In the genomic region with DNA sequence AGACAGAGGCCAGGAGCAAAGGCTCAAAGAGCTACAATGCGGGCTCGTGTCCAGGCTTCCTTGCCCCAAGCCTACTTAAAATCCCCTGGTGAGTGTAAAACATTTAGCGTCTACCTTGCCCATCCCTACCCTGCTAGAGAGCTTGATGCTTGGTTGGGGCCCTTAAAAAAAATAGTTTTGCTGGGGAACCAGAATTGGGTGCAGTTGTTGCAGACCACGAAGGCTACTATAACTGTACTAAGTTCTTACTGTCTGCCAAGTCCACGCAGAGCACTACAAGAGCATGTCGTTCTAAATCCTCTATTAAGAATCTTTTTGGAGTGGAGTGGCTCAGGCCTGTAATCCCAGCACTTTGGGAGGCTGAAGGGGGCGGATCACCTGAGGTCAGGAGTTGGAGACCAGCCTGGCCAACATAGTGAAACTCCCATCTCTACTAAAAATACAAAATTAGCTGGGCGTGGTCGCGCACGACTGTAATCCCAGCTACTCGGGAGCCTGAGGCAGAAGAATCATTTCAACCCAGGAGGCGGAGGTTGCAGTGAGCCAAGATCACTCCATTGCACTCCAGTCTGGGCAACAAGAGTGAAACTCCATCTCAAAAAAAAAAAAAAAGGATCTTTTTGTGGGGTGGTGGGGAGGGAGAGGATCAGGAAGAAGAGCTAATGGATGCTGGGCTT, we compare ENCODE assay signal across 7 cellular contexts. TPM values are rescaled to one million over a fixed set of nuclear protein-coding genes. Genes with fewer than 3 reads are reported as not detected.
A peak's percentile ranks its signal among the peaks of the same experiment; 100 is the strongest.
DNase-seq lines count a peak whose midpoint lies in the region; ATAC-seq and TF ChIP-seq lines count a peak whose summit lies in the region.
"Not testable (repeated sequence)": the region's sequence is repeated elsewhere in the genome, so short reads cannot be mapped to it uniquely, and the experiment has no call there.

No MANE protein-coding gene starts in this region.

- H3K27me3 ChIP-seq in Caco-2 (replicated peaks; ENCODE audit: control insufficient read depth, insufficient read depth, low read length); endodermal cell (ENCODE audit: control insufficient read depth, insufficient read depth, low read length, poor library complexity, severe bottlenecking); left lung: not testable (repeated sequence)

- not testable (repeated sequence) for H3K36me3 Mint-ChIP-seq in Caco-2 (ENCODE audit: insufficient read depth, unreplicated experiment); endodermal cell (ENCODE audit: low read depth); nephron progenitor cell (ENCODE audit: low read depth); type B pancreatic cell

- not testable (repeated sequence) for H3K27me3 Mint-ChIP-seq in Caco-2 (ENCODE audit: insufficient read depth, unreplicated experiment); endodermal cell (ENCODE audit: insufficient read depth); type B pancreatic cell
- H3K27me3 Mint-ChIP-seq in nephron progenitor cell (ENCODE audit: low read depth, poor library complexity) = peaks cover 37% of the 10 kb centered on the region

- not testable (repeated sequence) for H3K9me3 ChIP-seq in Caco-2; endodermal cell (ENCODE audit: control insufficient read depth, low read length); left lung

- not testable (repeated sequence) for H3K9ac ChIP-seq in endodermal cell (ENCODE audit: extremely low read depth, low read length, poor library complexity, severe bottlenecking)

- not testable (repeated sequence) for H3K4me3 ChIP-seq in Caco-2 (ENCODE audit: low read depth, low read length); endodermal cell (ENCODE audit: low read length); left lung

- H3K27ac ChIP-seq in VCaP = peak overlapping the region; percentile 99
- not testable (repeated sequence) for H3K27ac ChIP-seq in endodermal cell (ENCODE audit: low read depth, low read length); left lung

- ATAC-seq in left lung = peak; percentile 11

- 75 to 78% methylated on average over 12 to 13 of the region's 13 CpGs for WGBS in endodermal cell (ENCODE audit: insufficient coverage in 1 of 2, insufficient read length in 1 of 2), 2 experiments

- intact Hi-C loops in Caco-2 (cut with micrococcal nuclease; ENCODE audit: unreplicated experiment) = loop anchor here (1.0 to 5.0 kb wide), 7 partner anchors 15 to 346 kb away; a partner anchor contains a TSS
- intact Hi-C loops in left lung (cut with DNase I) = not testable (repeated sequence)

- not testable (repeated sequence) for H3K36me3 ChIP-seq in Caco-2 (ENCODE audit: control insufficient read depth, insufficient read depth, low read length); endodermal cell (ENCODE audit: control insufficient read depth, insufficient read depth, low read length); left lung

- POLR2A ChIA-PET in Caco-2 (lab: Charles Lee) = interaction anchor here (1.2 kb wide), 1 partner anchor 17 kb away, joined by 7 read pairs; a partner anchor contains a TSS

- not testable (repeated sequence) for DNase-seq in Caco-2; left lung; nephron progenitor cell; type B pancreatic cell (ENCODE audit: extremely low spot score, unreplicated experiment)
- DNase-seq in NCI-H82 (lab: John Stamatoyannopoulos, UW) = peak; percentile 73
- DNase-seq in endodermal cell = peak; percentile 5

- H3K4me3 Mint-ChIP-seq in Caco-2 (ENCODE audit: unreplicated experiment) = peak overlapping the region; percentile 31
- not testable (repeated sequence) for H3K4me3 Mint-ChIP-seq in endodermal cell, nephron progenitor cell, type B pancreatic cell

- peak overlapping the region; percentile 83 for H3K27ac Mint-ChIP-seq in Caco-2 (ENCODE audit: unreplicated experiment)
- not testable (repeated sequence) for H3K27ac Mint-ChIP-seq in endodermal cell, nephron progenitor cell
- H3K27ac Mint-ChIP-seq in type B pancreatic cell = peak overlapping the region; percentile 44

- CTCF ChIA-PET in Caco-2 (lab: Charles Lee) = interaction anchor here (0.5 to 2.7 kb wide), 28 partner anchors 9 to 943 kb away, joined by 3 to 37 read pairs (median 4); a partner anchor contains a TSS

- peaks cover 33% of the 10 kb centered on the region for H3K4me1 Mint-ChIP-seq in Caco-2 (ENCODE audit: low read depth, unreplicated experiment)
- peaks cover 21% of the 10 kb centered on the region for H3K4me1 Mint-ChIP-seq in endodermal cell
- H3K4me1 Mint-ChIP-seq in nephron progenitor cell = not testable (repeated sequence)
- peaks cover 13% of the 10 kb centered on the region for H3K4me1 Mint-ChIP-seq in type B pancreatic cell (ENCODE audit: unreplicated experiment)

- not testable (repeated sequence) for H3K9me3 Mint-ChIP-seq in Caco-2 (ENCODE audit: unreplicated experiment); endodermal cell; nephron progenitor cell; type B pancreatic cell

- TF ChIP-seq CTCF in Caco-2 (IDR thresholded peaks at IDR 0.05; ENCODE audit: insufficient read depth in 1 of 2, low read depth in 1 of 2, low read length in 1 of 2, severe bottlenecking in 1 of 2, unreplicated experiment in 1 of 2) (peak in 1 of 2 experiments; percentile 3), VCaP (conservative IDR thresholded peaks at IDR 0.05) (peak; percentile 20), nephron progenitor cell (IDR thresholded peaks at IDR 0.05) (peak; percentile 5)
- TF ChIP-seq CTCF in endodermal cell (conservative IDR thresholded peaks at IDR 0.05); left lung (IDR thresholded peaks at IDR 0.05); type B pancreatic cell (conservative IDR thresholded peaks at IDR 0.05): not testable (repeated sequence)

- BruUV-seq in Caco-2 (replicated peaks; lab: Mats Ljungman, UMichigan) = not testable (repeated sequence)

- H3K4me1 ChIP-seq in Caco-2 = peaks cover 51% of the 10 kb centered on the region
- H3K4me1 ChIP-seq in endodermal cell (ENCODE audit: control insufficient read depth, insufficient read depth, low read length); left lung: not testable (repeated sequence)

RNA-seq across cellular contexts. Expression of a gene that starts 4.8 kb away (rescaled TPM):
- total RNA-seq in Caco-2 (2022) = 2.2 and 2.6 TPM in 2 replicates
- 1 to 10 TPM in 1 of 2 donors, under 1 TPM in 1; 0.68 to 2.9 TPM for total RNA-seq in endodermal cell
- 0.32 TPM for polyA plus RNA-seq in endodermal cell (2013, experiment 1 of 2)
- polyA plus RNA-seq in endodermal cell (2013, experiment 2 of 2) = 0.58 TPM
- 1 to 10 TPM in 1 of 2 donors, not detected in 1; 1.2 TPM for total RNA-seq in left lung
- total RNA-seq in type B pancreatic cell (ENCODE audit: low replicate concordance) = 110 and 230 TPM in 2 replicates

RNA-seq across cellular contexts. Expression of a gene that starts 16.2 kb away (rescaled TPM):
- total RNA-seq in Caco-2 (2022) (54.6 and 55.0 TPM in 2 replicates), endodermal cell (10 to 100 TPM; 11.4 to 16.3 TPM), left lung (1 to 10 TPM; 2.4 to 9.0 TPM), type B pancreatic cell (ENCODE audit: low replicate concordance) (33.2 and 35.9 TPM in 2 replicates)
- 3.3 TPM for polyA plus RNA-seq in endodermal cell (2013, experiment 1 of 2)
- 4.1 TPM for polyA plus RNA-seq in endodermal cell (2013, experiment 2 of 2)

Comparison
In these comparisons a context has a peak if more than half of its experiments do, and no peak if none do; other contexts are left out.
1. RNA of a gene that starts 4.8 kb away (total RNA-seq): 110 to 230 TPM in type B pancreatic cell; 0.68 to 2.9 TPM in endodermal cell, 2.2 to 2.6 TPM in Caco-2 and 1.2 TPM in left lung; every median in the first group is over 10 times any median in the second.